In the genomic region with DNA sequence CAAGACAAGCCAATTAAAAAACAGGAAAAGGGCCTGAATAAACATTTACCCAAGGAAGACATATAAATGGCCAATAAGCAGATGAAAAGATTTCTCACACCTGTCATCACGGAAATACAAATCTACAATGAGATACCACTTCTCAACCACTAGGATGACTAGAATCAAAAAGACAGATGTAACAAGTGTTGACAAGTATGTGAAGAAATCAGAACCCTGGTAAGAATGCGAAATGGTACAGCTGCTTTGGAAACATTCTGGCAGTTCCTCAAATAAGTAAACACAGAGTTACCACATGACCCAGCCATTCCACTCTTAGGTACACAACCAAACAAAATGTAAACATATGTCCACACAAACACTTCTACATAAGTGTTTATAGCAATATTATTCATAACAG, we compare ENCODE assay signal across 11 cellular contexts. TPM values are rescaled to one million over a fixed set of nuclear protein-coding genes. Genes with fewer than 3 reads are reported as not detected.
DNase-seq lines count a peak whose midpoint lies in the region; ATAC-seq, FAIRE-seq and TF ChIP-seq lines count a peak whose summit lies in the region.
"Had no signal": no experiment of that assay in that cellular context is flagged by ENCODE, and none has a peak within 500 bp of the region (broad histone marks: within the 10 kb centered on the region; RNA-seq: fewer than 3 reads in every experiment).

No MANE protein-coding gene starts in this region.

- intact Hi-C loops in mucosa of descending colon (cut with DNase I, micrococcal nuclease): no loop called here

- H3K9me3 ChIP-seq in mucosa of descending colon: no peaks in the 10 kb centered on the region

- H3K36me3 ChIP-seq in bronchial epithelial cell (ENCODE audit: control insufficient read depth, insufficient read depth, low read length) (peaks cover 2% of the 10 kb centered on the region), mucosa of descending colon (ENCODE audit: low read depth) (no peaks in the 10 kb centered on the region)

- no peaks in the 10 kb centered on the region for H3K27me3 ChIP-seq in bronchial epithelial cell (ENCODE audit: control insufficient read depth, insufficient read depth, low read length)

- TF ChIP-seq CTCF in bronchial epithelial cell (IDR thresholded peaks at IDR 0.05; ENCODE audit: insufficient read depth, low read length, severe bottlenecking): peak; percentile 33
- no peak for TF ChIP-seq CTCF in mucosa of descending colon (IDR thresholded peaks at IDR 0.05)

- no peak for FAIRE-seq in bronchial epithelial cell (lab: Jason Lieb, UNC)

- DNase-seq in EH (ENCODE audit: low read depth) (peak; percentile 13), NAMALWA (ENCODE audit: low spot score) (peak; percentile 50), bronchial epithelial cell (ENCODE audit: low read depth) (peak; percentile 92), mucosa of descending colon (no peak), hepatic stellate cell (ENCODE audit: low spot score) (no peak)
- DNase-seq in stimulated activated naive CD4-positive, alpha-beta T cell (lab: John Stamatoyannopoulos, UW): no peak
- DNase-seq: activated effector memory CD4-positive, alpha-beta T cell treated with Interleukin-2 at 50 U/mL for 16 hours; immature natural killer cell had no signal

- H3K4me3 ChIP-seq in bronchial epithelial cell (ENCODE audit: low read depth, low read length): no peak overlapping the region
- H3K4me3 ChIP-seq in mucosa of descending colon: no peak overlapping the region

- peak; percentile 41 for ATAC-seq in mucosa of descending colon
- ATAC-seq in HG02870 (IDR thresholded peaks at IDR 0.05; ENCODE audit: unreplicated experiment): no peak
- ATAC-seq in HG02678 (IDR thresholded peaks at IDR 0.05; ENCODE audit: unreplicated experiment): no peak
- ATAC-seq: WTC11 had no signal

- no peaks in the 10 kb centered on the region for H3K4me1 ChIP-seq in mucosa of descending colon (ENCODE audit: low read depth)

RNA-seq across cellular contexts. Expression of a gene that starts 32.5 kb away (rescaled TPM):
- total RNA-seq in bronchial epithelial cell (0.13 and 0.53 TPM in 2 replicates), mucosa of descending colon (1 to 10 TPM; 2.9 to 9.9 (median 3.8) TPM)

RNA-seq across cellular contexts. Expression of a gene that starts 39.5 kb away (rescaled TPM):
- total RNA-seq in bronchial epithelial cell (78.2 and 127 TPM in 2 replicates), mucosa of descending colon (100 to 1,000 TPM; 448 to 727 (median 690) TPM)

RNA-seq across cellular contexts. Expression of a gene that starts 39.7 kb away (rescaled TPM):
- under 0.01 and 0.26 TPM in 2 replicates for total RNA-seq in bronchial epithelial cell
- total RNA-seq in mucosa of descending colon: under 1 TPM; 0.28 to 0.41 (median 0.36) TPM

RNA-seq across cellular contexts. Expression of a gene that starts 57.5 kb away (rescaled TPM):
- 25.8 and 39.0 TPM in 2 replicates for total RNA-seq in bronchial epithelial cell
- total RNA-seq in mucosa of descending colon: 10 to 100 TPM; 65.8 to 85.3 (median 76.6) TPM

Comparison
In these comparisons a context has a peak if more than half of its experiments do, and no peak if none do; other contexts are left out.
1. DNase-seq: peak in EH (single experiment), NAMALWA (single experiment) and bronchial epithelial cell (single experiment); none in mucosa of descending colon (0 of 3), stimulated activated naive CD4-positive, alpha-beta T cell (0 of 6) and hepatic stellate cell (single experiment).